8 cellular contexts compared by ENCODE assay signal in the genomic region with DNA sequence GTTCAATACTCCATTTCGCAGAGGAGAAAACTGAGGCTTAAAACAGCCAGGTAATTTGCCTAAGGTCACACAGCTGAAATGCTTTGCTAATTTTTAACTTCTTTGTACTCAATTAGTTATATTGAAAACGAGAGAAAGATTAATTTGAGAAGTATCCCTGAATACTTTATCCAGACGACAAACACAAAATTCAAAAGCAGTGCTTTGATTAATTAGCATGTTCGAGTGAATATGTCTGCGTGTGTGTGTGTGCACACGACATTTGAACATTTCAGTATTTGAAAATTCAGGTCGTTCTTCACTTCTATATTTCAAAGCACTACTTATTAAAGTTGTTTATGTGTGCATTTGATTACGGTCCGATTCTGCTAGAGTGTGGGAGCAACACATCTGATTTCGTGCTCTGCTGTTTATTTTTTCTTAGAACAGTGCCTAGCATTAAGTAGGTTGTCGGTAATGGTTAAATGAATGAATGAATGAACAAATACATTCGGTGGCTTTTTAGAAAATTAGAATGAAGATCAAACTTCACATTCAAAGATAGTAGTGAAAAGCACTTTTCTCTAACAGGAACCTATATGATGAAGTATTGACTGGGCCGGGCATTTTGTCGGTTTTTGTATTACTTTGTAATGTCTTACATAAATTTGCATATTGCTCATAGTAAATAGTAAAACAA. TPM values are rescaled to one million over a fixed set of nuclear protein-coding genes. Genes with fewer than 3 reads are reported as not detected.
DNase-seq lines count a peak whose midpoint lies in the region; ATAC-seq and TF ChIP-seq lines count a peak whose summit lies in the region.

No MANE protein-coding gene starts in this region.

- H3K9me3 ChIP-seq in iPS-18a (ENCODE audit: control insufficient read depth, low read depth, low read length) (no peaks in the 10 kb centered on the region), thymus (ENCODE audit: control insufficient read depth) (no peaks in the 10 kb centered on the region)

- 43% methylated on average over 14 of the region's 14 CpGs for WGBS in thymus

- H3K4me3 Mint-ChIP-seq in activated T-cell treated with anti-CD3 and anti-CD28 coated beads, Interleukin-2, amount 50 U/mL, for 72 hours, result peak overlapping the region; percentile 99 to 100

- peaks cover 19% of the 10 kb centered on the region for H3K4me1 ChIP-seq in iPS-18a (ENCODE audit: control insufficient read depth, low read depth, low read length)
- H3K4me1 ChIP-seq in thymus (ENCODE audit: control insufficient read depth, insufficient read depth, low read length), result peaks cover 15% of the 10 kb centered on the region

- DNase-seq in activated T-cell treated with anti-CD3 and anti-CD28 coated beads, Interleukin-2, amount 50 U/mL, for 72 hours, result no peak
- DNase-seq in activated T-cell treated with anti-CD3 and anti-CD28 coated beads for 4 hours (no peak), NCI-H2081 (lab: John Stamatoyannopoulos, UW) (no peak), activated gamma-delta T cell (lab: John Stamatoyannopoulos, UW) (no peak), NAMALWA (ENCODE audit: low spot score) (no peak)

- peak overlapping the region; percentile 83 for H3K27ac ChIP-seq in iPS-18a (ENCODE audit: low read length)
- H3K27ac ChIP-seq in thymus (ENCODE audit: low read depth), result no peak overlapping the region

- peak overlapping the region; percentile 92 for H3K9ac ChIP-seq in iPS-18a (ENCODE audit: low read length)

- H3K4me1 Mint-ChIP-seq in activated T-cell treated with anti-CD3 and anti-CD28 coated beads, Interleukin-2, amount 50 U/mL, for 72 hours (ENCODE audit: low read depth), result peaks cover 38% of the 10 kb centered on the region

- H3K36me3 ChIP-seq in iPS-18a (ENCODE audit: control insufficient read depth, low read depth, low read length) (peaks cover 24% of the 10 kb centered on the region), thymus (ENCODE audit: control insufficient read depth, insufficient read depth) (peaks cover 6% of the 10 kb centered on the region)

- H3K27ac Mint-ChIP-seq in activated T-cell treated with anti-CD3 and anti-CD28 coated beads, Interleukin-2, amount 50 U/mL, for 72 hours, result peak overlapping the region; percentile 90

- H3K9me3 Mint-ChIP-seq in activated T-cell treated with anti-CD3 and anti-CD28 coated beads, Interleukin-2, amount 50 U/mL, for 72 hours, result no peaks in the 10 kb centered on the region

- peaks cover 28 to 35% of the 10 kb centered on the region in 2 donors for H3K36me3 Mint-ChIP-seq in activated T-cell treated with anti-CD3 and anti-CD28 coated beads, Interleukin-2, amount 50 U/mL, for 72 hours (ENCODE audit: insufficient read depth in 2 of 2)

- H3K27me3 Mint-ChIP-seq in activated T-cell treated with anti-CD3 and anti-CD28 coated beads, Interleukin-2, amount 50 U/mL, for 72 hours (ENCODE audit: low read depth), result no peaks in the 10 kb centered on the region

- ATAC-seq in activated T-cell treated with anti-CD3 and anti-CD28 coated beads, Interleukin-2, amount 50 U/mL, for 72 hours (replicated peaks in 1 of 2), result no peak

- H3K27me3 ChIP-seq in iPS-18a (ENCODE audit: control insufficient read depth, insufficient read depth, low read length), result no peaks in the 10 kb centered on the region
- H3K27me3 ChIP-seq in thymus (ENCODE audit: control insufficient read depth, insufficient read depth), result no peaks in the 10 kb centered on the region

- TF ChIP-seq CTCF in WI38 (IDR thresholded peaks at IDR 0.05; ENCODE audit: low read depth, low read length), result no peak

- H3K4me3 ChIP-seq in WI38 (ENCODE audit: low read depth, low read length), result peak overlapping the region; percentile 99
- H3K4me3 ChIP-seq in iPS-18a (ENCODE audit: low read length), result peak overlapping the region; percentile 73
- H3K4me3 ChIP-seq in thymus (ENCODE audit: low read length), result peak overlapping the region; percentile 82

RNA-seq across cellular contexts. Expression of gene SYNCRIP, which starts 36.9 kb away (rescaled TPM):
- 10 to 100 TPM; 75.9 to 90.2 TPM for total RNA-seq in activated T-cell treated with anti-CD3 and anti-CD28 coated beads, Interleukin-2, amount 50 U/mL, for 72 hours
- 50.6 TPM for polyA plus RNA-seq in thymus
